24 cellular contexts compared by ENCODE assay signal in the genomic region with DNA sequence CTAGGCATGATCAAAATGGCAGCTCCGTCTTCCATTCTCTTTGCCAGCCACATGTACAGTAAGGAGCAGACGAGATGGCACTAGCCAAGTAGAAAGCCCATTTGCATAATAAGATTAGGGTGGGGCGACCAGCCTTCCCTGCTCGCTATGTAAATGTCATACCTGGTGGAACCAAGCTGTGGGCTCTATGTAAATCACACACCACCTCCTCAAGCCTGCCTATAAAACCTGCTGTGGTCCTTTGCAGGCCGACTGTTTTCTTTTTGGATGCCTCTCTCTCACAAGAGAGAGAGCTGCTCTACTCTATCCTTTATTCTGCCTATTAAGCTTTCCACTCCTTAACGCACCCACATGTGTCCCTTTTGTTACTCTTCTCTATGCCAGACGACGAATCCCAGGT.
A peak's percentile ranks its signal among the peaks of the same experiment; 100 is the strongest.
DNase-seq lines count a peak whose midpoint lies in the region; ATAC-seq, FAIRE-seq and TF ChIP-seq lines count a peak whose summit lies in the region.
"Had no signal": no experiment of that assay in that cellular context is flagged by ENCODE, and none has a peak within 500 bp of the region (broad histone marks: within the 10 kb centered on the region; RNA-seq: fewer than 3 reads in every experiment).

No MANE protein-coding gene starts in this region.

- no peak overlapping the region; the same call in 1 of the 2 replicates for H3K27ac Mint-ChIP-seq in WTC11
- H3K27ac Mint-ChIP-seq: CD14-positive monocyte; CD8-positive, alpha-beta T cell; HFFc6; IgD-negative memory B cell had no signal

- H2BK120ac ChIP-seq in trophoblast cell (ENCODE audit: insufficient read depth, low read length, poor library complexity): peak overlapping the region; percentile 87

- FAIRE-seq in pancreas (lab: Jason Lieb, UNC): no peak
- FAIRE-seq: A549, GM12878, GM19239, HTR-8/SVneo had no signal

- intact Hi-C loops in transverse colon (cut with DNase I; ENCODE audit: low total_unique reads): loop anchor here (5.0 to 10.0 kb wide), 2 partner anchors 63 to 306 kb away; no protein-coding TSS in a partner anchor
- intact Hi-C loops in pancreas (cut with DNase I): no loop called here

- ATAC-seq in WTC11: peak; percentile 69
- no peak for ATAC-seq in HG03442 (IDR thresholded peaks at IDR 0.05; ENCODE audit: unreplicated experiment)
- no peak for ATAC-seq in pancreas
- ATAC-seq: CD8-positive, alpha-beta T cell; GM12878; HCT116 had no signal

- no peak overlapping the region for H3K4me3 Mint-ChIP-seq in WTC11
- H3K4me3 Mint-ChIP-seq: CD14-positive monocyte; CD8-positive, alpha-beta T cell; HFFc6; IgD-negative memory B cell had no signal

- H3K4me2 ChIP-seq in trophoblast cell (ENCODE audit: low read length): no peak overlapping the region
- H3K4me2 ChIP-seq: A549, BLaER1 had no signal

- H2AFZ ChIP-seq in trophoblast cell (ENCODE audit: insufficient read depth, low read length, poor library complexity): no peak overlapping the region

- H3K4me1 ChIP-seq in trophoblast cell (ENCODE audit: control insufficient read depth in 1 of 2, insufficient read depth in 2 of 2, low read length in 2 of 2) (peaks cover 0 to 5% of the 10 kb centered on the region in 2 experiments), transverse colon (no peaks in the 10 kb centered on the region), pancreas (no peaks in the 10 kb centered on the region)
- H3K4me1 ChIP-seq: A549, BLaER1 had no signal

- peak overlapping the region; percentile 80 for H4K8ac ChIP-seq in trophoblast cell (ENCODE audit: low read depth, low read length)

- peaks cover 6% of the 10 kb centered on the region for H3K79me2 ChIP-seq in trophoblast cell (ENCODE audit: control insufficient read depth, insufficient read depth, low read length, poor library complexity)

- POLR2A ChIA-PET in WTC11 (lab: Charles Lee): no interaction called here

- H3K9me3 ChIP-seq in trophoblast cell (ENCODE audit: insufficient read depth, low read depth, low read length) (no peaks in the 10 kb centered on the region), transverse colon (no peaks in the 10 kb centered on the region), pancreas (no peaks in the 10 kb centered on the region)
- H3K9me3 ChIP-seq: A549, BLaER1 had no signal

- peak overlapping the region; percentile 64 for H4K12ac ChIP-seq in trophoblast cell (ENCODE audit: low read depth, low read length)

- H3K23ac ChIP-seq in trophoblast cell (ENCODE audit: low read length): no peak overlapping the region

- H3K27me3 ChIP-seq in trophoblast cell (ENCODE audit: insufficient read depth, low read length) (no peaks in the 10 kb centered on the region), transverse colon (no peaks in the 10 kb centered on the region), pancreas (peaks cover 0 to 3% (median 0%) of the 10 kb centered on the region in 4 donors)
- H3K27me3 ChIP-seq: BLaER1 had no signal

- no peak for TF ChIP-seq CTCF in WTC11 (IDR thresholded peaks at IDR 0.05)
- no peak for TF ChIP-seq CTCF in transverse colon (IDR thresholded peaks at IDR 0.05)
- no peak for TF ChIP-seq CTCF in pancreas (IDR thresholded peaks at IDR 0.05)

- H3K36me3 ChIP-seq in trophoblast cell (ENCODE audit: control insufficient read depth in 1 of 2, insufficient read depth in 2 of 2, low read length in 2 of 2) (no peaks in the 10 kb centered on the region), transverse colon (no peaks in the 10 kb centered on the region), pancreas (no peaks in the 10 kb centered on the region)
- H3K36me3 ChIP-seq: BLaER1 had no signal

- peaks cover 19% of the 10 kb centered on the region for H3K79me1 ChIP-seq in trophoblast cell (ENCODE audit: low read length)

- peak overlapping the region; percentile 84 for H3K18ac ChIP-seq in trophoblast cell (ENCODE audit: low read length)

- H4K91ac ChIP-seq in trophoblast cell (ENCODE audit: low read depth, low read length): peak overlapping the region; percentile 87

- no peak overlapping the region for H3K27ac ChIP-seq in trophoblast cell (ENCODE audit: low read depth, low read length)
- no peak overlapping the region for H3K27ac ChIP-seq in transverse colon
- no peak overlapping the region for H3K27ac ChIP-seq in pancreas
- H3K27ac ChIP-seq: 22Rv1, A549, BLaER1 had no signal

- no peak overlapping the region for H3K9ac ChIP-seq in trophoblast cell (ENCODE audit: low read length)
- H3K9ac ChIP-seq: BLaER1 had no signal

- H3K9me3 Mint-ChIP-seq in WTC11: no peaks in the 10 kb centered on the region

- no peak for TF ChIP-seq EP300 in transverse colon (IDR thresholded peaks at IDR 0.05; ENCODE audit: low read depth)

- H2AK5ac ChIP-seq in trophoblast cell (ENCODE audit: low read length): peak overlapping the region; percentile 94

- CTCF ChIA-PET in WTC11 (lab: Charles Lee): no interaction called here

- peak overlapping the region; percentile 89 for H2BK5ac ChIP-seq in trophoblast cell (ENCODE audit: low read depth, low read length, poor library complexity)

- no CpG with 5 or more reads among the region's 8 CpGs for WGBS in trophoblast cell (ENCODE audit: extremely low coverage, insufficient coverage, insufficient read length)
- 84 to 85% methylated on average over 4 to 8 of the region's 8 CpGs for WGBS in transverse colon (ENCODE audit: low coverage in 1 of 2), 2 donors
- WGBS in pancreas, 2 donors: 57 to 66% methylated on average over 8 of the region's 8 CpGs

- peaks cover 4% of the 10 kb centered on the region for H3K4me1 Mint-ChIP-seq in WTC11
- H3K4me1 Mint-ChIP-seq: CD14-positive monocyte, IgD-negative memory B cell had no signal

- TF ChIP-seq POLR2A in transverse colon (IDR thresholded peaks at IDR 0.05): no peak

- no peaks in the 10 kb centered on the region for H3K27me3 Mint-ChIP-seq in WTC11 (ENCODE audit: low read depth)
- H3K27me3 Mint-ChIP-seq: IgD-negative memory B cell had no signal

- DNase-seq in NCI-H82 (lab: John Stamatoyannopoulos, UW): peak; percentile 51
- no peak for DNase-seq in NCI-H82 treated with DMSO at 0.1 percent for 48 hours (lab: John Stamatoyannopoulos, UW; ENCODE audit: unreplicated experiment)
- DNase-seq in WTC11 (ENCODE audit: low spot score): no peak
- DNase-seq in islet precursor cell: peak; percentile 44
- no peak for DNase-seq in trophoblast cell
- no peak for DNase-seq in transverse colon
- no peak for DNase-seq in pancreas
- DNase-seq: AML-193; Calu3; CD8-positive, alpha-beta T cell; DMS79 treated with DMSO at 0.1 percent for 48 hours; GF-D8; H7; HFFc6 had no signal

- H2BK12ac ChIP-seq in trophoblast cell (ENCODE audit: low read length): peak overlapping the region; percentile 92

- in situ Hi-C loops in transverse colon (cut with MboI; ENCODE audit: low pct_ligation_motif_present in 1 of 4, low pct_unique_long_range_greater_than_20kb in 1 of 4, low sequenced_read_pairs in 3 of 4): no loop called here

- no peaks in the 10 kb centered on the region for H3K36me3 Mint-ChIP-seq in WTC11
- H3K36me3 Mint-ChIP-seq: CD14-positive monocyte; CD8-positive, alpha-beta T cell had no signal

- H3K4ac ChIP-seq in trophoblast cell (ENCODE audit: low read depth, low read length): peak overlapping the region; percentile 57

- H3K14ac ChIP-seq in trophoblast cell (ENCODE audit: low read length): peak overlapping the region; percentile 70

- no peak overlapping the region for H3K4me3 ChIP-seq in trophoblast cell (ENCODE audit: low read depth, low read length)
- H3K4me3 ChIP-seq in transverse colon: no peak overlapping the region
- no peak overlapping the region for H3K4me3 ChIP-seq in pancreas
- H3K4me3 ChIP-seq: A549, BLaER1, GM12878 had no signal

TF ChIP-seq in WTC11, 78 proteins besides CTCF, POLR2A, EP300 and RAD21:
- no peak for TF ChIP-seq JAZF1 (CRISPR knock-in tag; IDR thresholded peaks at IDR 0.05)
- TF ChIP-seq NFYB (CRISPR knock-in tag; conservative IDR thresholded peaks at IDR 0.05; ENCODE audit: low read depth): no peak
- no peak for TF ChIP-seq OVOL2 (CRISPR knock-in tag; IDR thresholded peaks at IDR 0.05; ENCODE audit: borderline replicate concordance)
- no peak for TF ChIP-seq HMGA2 (CRISPR knock-in tag; IDR thresholded peaks at IDR 0.05)
- TF ChIP-seq, protein P1, sequence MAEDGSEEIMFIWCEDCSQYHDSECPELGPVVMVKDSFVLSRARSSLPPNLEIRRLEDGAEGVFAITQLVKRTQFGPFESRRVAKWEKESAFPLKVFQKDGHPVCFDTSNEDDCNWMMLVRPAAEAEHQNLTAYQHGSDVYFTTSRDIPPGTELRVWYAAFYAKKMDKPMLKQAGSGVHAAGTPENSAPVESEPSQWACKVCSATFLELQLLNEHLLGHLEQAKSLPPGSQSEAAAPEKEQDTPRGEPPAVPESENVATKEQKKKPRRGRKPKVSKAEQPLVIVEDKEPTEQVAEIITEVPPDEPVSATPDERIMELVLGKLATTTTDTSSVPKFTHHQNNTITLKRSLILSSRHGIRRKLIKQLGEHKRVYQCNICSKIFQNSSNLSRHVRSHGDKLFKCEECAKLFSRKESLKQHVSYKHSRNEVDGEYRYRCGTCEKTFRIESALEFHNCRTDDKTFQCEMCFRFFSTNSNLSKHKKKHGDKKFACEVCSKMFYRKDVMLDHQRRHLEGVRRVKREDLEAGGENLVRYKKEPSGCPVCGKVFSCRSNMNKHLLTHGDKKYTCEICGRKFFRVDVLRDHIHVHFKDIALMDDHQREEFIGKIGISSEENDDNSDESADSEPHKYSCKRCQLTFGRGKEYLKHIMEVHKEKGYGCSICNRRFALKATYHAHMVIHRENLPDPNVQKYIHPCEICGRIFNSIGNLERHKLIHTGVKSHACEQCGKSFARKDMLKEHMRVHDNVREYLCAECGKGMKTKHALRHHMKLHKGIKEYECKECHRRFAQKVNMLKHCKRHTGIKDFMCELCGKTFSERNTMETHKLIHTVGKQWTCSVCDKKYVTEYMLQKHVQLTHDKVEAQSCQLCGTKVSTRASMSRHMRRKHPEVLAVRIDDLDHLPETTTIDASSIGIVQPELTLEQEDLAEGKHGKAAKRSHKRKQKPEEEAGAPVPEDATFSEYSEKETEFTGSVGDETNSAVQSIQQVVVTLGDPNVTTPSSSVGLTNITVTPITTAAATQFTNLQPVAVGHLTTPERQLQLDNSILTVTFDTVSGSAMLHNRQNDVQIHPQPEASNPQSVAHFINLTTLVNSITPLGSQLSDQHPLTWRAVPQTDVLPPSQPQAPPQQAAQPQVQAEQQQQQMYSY (CRISPR knock-in tag; IDR thresholded peaks at IDR 0.05): no peak
TF ChIP-seq in WTC11: peak in this region for 0.

Comparison
In these comparisons a context has a peak if more than half of its experiments do, and no peak if none do; other contexts are left out.
1. DNase-seq: peak in NCI-H82 (single experiment) and islet precursor cell (single experiment); none in NCI-H82 treated with DMSO at 0.1 percent for 48 hours (single experiment), WTC11 (single experiment), trophoblast cell (0 of 2), transverse colon (single experiment) and pancreas (0 of 6).